ENCODE assay signal across 22 cellular contexts in genomic region chr1:177609953-177610352, GRCh38.
"Had no signal": no experiment of that assay in that cellular context is flagged by ENCODE, and none has a peak within 500 bp of the region (broad histone marks: within the 10 kb centered on the region; RNA-seq: fewer than 3 reads in every experiment).

No MANE protein-coding gene starts in this region.

- FAIRE-seq: K562, RCC 7860 had no signal

- H3K9me3 ChIP-seq: SJSA1 had no signal

- H3K27ac ChIP-seq: KMS-11, SJSA1, SK-N-MC had no signal

- H3K4me1 ChIP-seq: SJSA1 had no signal

- ATAC-seq: K562 had no signal

- DNase-seq: Kasumi-1, MM.1S, NCI-H1092 treated with DMSO at 0.1 percent for 48 hours, NCI-H1436, NCI-H187, NCI-H2029, NCI-H2081 treated with DMSO at 0.1 percent for 48 hours, NCI-H2171, NCI-H226, NCI-H446, NCI-H510A, NCI-H524 treated with DMSO at 0.1 percent for 48 hours, NCI-H69, NCI-H774, Right ventricle myocardium superior, RPMI8226, SIG-M5 had no signal

- H3K36me3 ChIP-seq: SJSA1 had no signal

- H3K4me3 ChIP-seq: K562, SJSA1, SK-N-MC had no signal

- H3K27me3 ChIP-seq: SJSA1 had no signal

- H3K9ac ChIP-seq: KMS-11 had no signal
